ENCODE assay signal across 11 cellular contexts in genomic region chr17:76204277-76204676, GRCh38. TPM values are rescaled to one million over a fixed set of nuclear protein-coding genes. Genes with fewer than 3 reads are reported as not detected.
DNase-seq lines count a peak whose midpoint lies in the region; ATAC-seq, FAIRE-seq and TF ChIP-seq lines count a peak whose summit lies in the region.
"Had no signal": no experiment of that assay in that cellular context is flagged by ENCODE, and none has a peak within 500 bp of the region (broad histone marks: within the 10 kb centered on the region; RNA-seq: fewer than 3 reads in every experiment).

No MANE protein-coding gene starts in this region.

- no peaks in the 10 kb centered on the region for H3K79me2 ChIP-seq in astrocyte (ENCODE audit: insufficient read depth, low read length)

- H3K4me2 ChIP-seq in astrocyte (ENCODE audit: low read length): peak overlapping the region; percentile 13

- H3K9ac ChIP-seq in astrocyte (ENCODE audit: low read length): no peak overlapping the region

- H3K36me3 ChIP-seq in CD4-positive, alpha-beta memory T cell (ENCODE audit: insufficient read depth, low read length): no peaks in the 10 kb centered on the region
- no peaks in the 10 kb centered on the region for H3K36me3 ChIP-seq in astrocyte (ENCODE audit: insufficient read depth, low read length)

- H3K4me1 ChIP-seq in CD4-positive, alpha-beta memory T cell (ENCODE audit: insufficient read depth, low read length): peaks cover 73% of the 10 kb centered on the region
- H3K4me1 ChIP-seq in astrocyte (ENCODE audit: insufficient read depth, low read length): peaks cover 5% of the 10 kb centered on the region

- intact Hi-C loops in CD4-positive, alpha-beta memory T cell (cut with micrococcal nuclease): no loop called here
- intact Hi-C loops in natural killer cell (cut with micrococcal nuclease): no loop called here

- no peak overlapping the region for H3K4me3 Mint-ChIP-seq in CD4-positive, alpha-beta memory T cell
- H3K4me3 Mint-ChIP-seq in astrocyte (ENCODE audit: unreplicated experiment) (no peak overlapping the region), natural killer cell (no peak overlapping the region)

- no peak for DNase-seq in CD4-positive, alpha-beta memory T cell
- DNase-seq in HPDE6-E6E7 (ENCODE audit: extremely low spot score): peak; percentile 56
- peak; percentile 65 for DNase-seq in astrocyte (ENCODE audit: low read depth)
- DNase-seq in kidney tubule cell (ENCODE audit: low spot score): peak; percentile 64
- no peak for DNase-seq in activated CD4-positive, CD25-positive, alpha-beta regulatory T cell treated with anti-CD3 and anti-CD28 coated beads, Interleukin-2, amount 50 U/mL, for 72 hours
- no peak for DNase-seq in natural killer cell
- DNase-seq in amygdala (lab: John Stamatoyannopoulos, UW): no peak
- no peak for DNase-seq in SKM-1 (lab: John Stamatoyannopoulos, UW; ENCODE audit: unreplicated experiment)
- DNase-seq: activated naive CD4-positive, alpha-beta T cell treated with Interleukin-2 at 50 U/mL for 16 hours; NCI-H1694; small intestine had no signal

- peaks cover 41 to 75% (median 63%) of the 10 kb centered on the region in 4 donors for H3K4me1 Mint-ChIP-seq in CD4-positive, alpha-beta memory T cell
- H3K4me1 Mint-ChIP-seq in astrocyte (ENCODE audit: low read depth, unreplicated experiment) (peaks cover 15% of the 10 kb centered on the region), natural killer cell (peaks cover 0 to 4% of the 10 kb centered on the region in 2 donors)

- no peak overlapping the region for H3K4me3 ChIP-seq in CD4-positive, alpha-beta memory T cell (ENCODE audit: low read length in 2 of 2)
- H3K4me3 ChIP-seq in astrocyte (ENCODE audit: insufficient read depth, low read depth, low read length): no peak overlapping the region

- ATAC-seq in natural killer cell: no peak

- H3K27me3 Mint-ChIP-seq in CD4-positive, alpha-beta memory T cell: no peaks in the 10 kb centered on the region
- H3K27me3 Mint-ChIP-seq in astrocyte (ENCODE audit: low read depth, unreplicated experiment) (no peaks in the 10 kb centered on the region), natural killer cell (ENCODE audit: low read depth in 2 of 2) (no peaks in the 10 kb centered on the region)

- no peaks in the 10 kb centered on the region for H3K9me3 ChIP-seq in CD4-positive, alpha-beta memory T cell (ENCODE audit: control insufficient read depth in 1 of 2, low read length in 2 of 2)
- no peaks in the 10 kb centered on the region for H3K9me3 ChIP-seq in astrocyte (ENCODE audit: insufficient read depth, low read depth, low read length)

- peaks cover 30 to 37% of the 10 kb centered on the region in 2 donors for H3K36me3 Mint-ChIP-seq in CD4-positive, alpha-beta memory T cell
- no peaks in the 10 kb centered on the region for H3K36me3 Mint-ChIP-seq in astrocyte (ENCODE audit: low read depth, unreplicated experiment)
- no peaks in the 10 kb centered on the region for H3K36me3 Mint-ChIP-seq in natural killer cell

- H2AFZ ChIP-seq in astrocyte (ENCODE audit: low read depth, low read length): no peak overlapping the region

- H3K9me3 Mint-ChIP-seq in CD4-positive, alpha-beta memory T cell: no peaks in the 10 kb centered on the region
- no peaks in the 10 kb centered on the region for H3K9me3 Mint-ChIP-seq in astrocyte (ENCODE audit: unreplicated experiment)
- H3K9me3 Mint-ChIP-seq in natural killer cell: no peaks in the 10 kb centered on the region

- no peak for TF ChIP-seq CTCF in astrocyte (IDR thresholded peaks at IDR 0.05; ENCODE audit: insufficient read depth, low read depth, low read length)
- no peak for TF ChIP-seq CTCF in natural killer cell (IDR thresholded peaks at IDR 0.05)

- no peaks in the 10 kb centered on the region for H3K27me3 ChIP-seq in CD4-positive, alpha-beta memory T cell (ENCODE audit: insufficient read depth, low read length)
- no peaks in the 10 kb centered on the region for H3K27me3 ChIP-seq in astrocyte (ENCODE audit: insufficient read depth, low read length)

- peak; percentile 70 for FAIRE-seq in astrocyte (lab: Jason Lieb, UNC)
- FAIRE-seq: small intestine had no signal

- POLR2A ChIA-PET in CD4-positive, alpha-beta memory T cell (lab: Charles Lee; ENCODE audit: partially characterized antibody): interaction anchor here (1.3 to 6.3 kb wide), 3 partner anchors 12 to 66 kb away, joined by 3 to 80 read pairs (median 44); no protein-coding TSS in a partner anchor

- H3K27ac ChIP-seq in CD4-positive, alpha-beta memory T cell (ENCODE audit: low read depth, low read length): no peak overlapping the region
- no peak overlapping the region for H3K27ac ChIP-seq in astrocyte (ENCODE audit: low read depth, low read length)

- CTCF ChIA-PET in CD4-positive, alpha-beta memory T cell (lab: Charles Lee; ENCODE audit: partially characterized antibody): interaction anchor here (1.7 kb wide), 1 partner anchor 9 kb away, joined by 7 read pairs; no protein-coding TSS in a partner anchor

- H3K27ac Mint-ChIP-seq in CD4-positive, alpha-beta memory T cell: peak overlapping the region in 4 of 7 donors; percentile 53 to 70 (median 56)
- H3K27ac Mint-ChIP-seq in astrocyte (ENCODE audit: unreplicated experiment) (peak overlapping the region; percentile 77), natural killer cell (no peak overlapping the region)

- H4K20me1 ChIP-seq in astrocyte (ENCODE audit: insufficient read depth, low read length): no peaks in the 10 kb centered on the region

RNA-seq across cellular contexts. Expression of gene RNF157, which starts 36.0 kb away (rescaled TPM):
- 10 to 100 TPM; 19.5 to 22.5 TPM for total RNA-seq in CD4-positive, alpha-beta memory T cell
- polyA plus RNA-seq in CD4-positive, alpha-beta memory T cell: 10 to 100 TPM in 1 of 2 donors, 1 to 10 TPM in 1; 4.0 to 20.5 TPM
- 1.4 and 1.8 TPM in 2 replicates for total RNA-seq in astrocyte
- total RNA-seq in natural killer cell: 1 to 10 TPM; 4.9 to 9.1 (median 8.5) TPM

Comparison
In these comparisons a context has a peak if more than half of its experiments do, and no peak if none do; other contexts are left out.
1. DNase-seq: peak in HPDE6-E6E7 (single experiment), astrocyte (single experiment) and kidney tubule cell (single experiment); none in CD4-positive, alpha-beta memory T cell (0 of 5), activated CD4-positive, CD25-positive, alpha-beta regulatory T cell treated with anti-CD3 and anti-CD28 coated beads, Interleukin-2, amount 50 U/mL, for 72 hours (single experiment), natural killer cell (single experiment), amygdala (0 of 56) and SKM-1 (single experiment).
2. H3K27ac Mint-ChIP-seq: peak in CD4-positive, alpha-beta memory T cell (4 of 7) and astrocyte (single experiment); none in natural killer cell (0 of 2).